Comparison of ENCODE assay signal across 9 cellular contexts in the genomic region with DNA sequence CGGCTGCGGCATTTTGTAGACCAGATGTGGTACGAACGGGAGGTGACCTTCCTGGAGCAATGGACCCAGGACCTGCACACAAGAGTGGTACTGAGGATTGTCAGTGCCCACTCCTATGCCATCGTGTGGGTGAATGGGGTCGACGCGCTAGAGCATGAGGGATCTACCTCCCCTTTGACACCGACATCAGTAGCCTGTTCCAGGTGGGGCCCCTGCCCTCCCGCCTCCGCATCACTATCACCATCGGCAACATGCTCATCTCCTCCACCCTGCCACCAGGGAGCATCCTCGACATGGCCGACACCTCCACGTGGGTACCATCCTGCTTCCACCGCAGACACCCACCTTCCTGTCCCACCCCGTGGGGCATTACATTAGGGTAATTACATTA. TPM values are rescaled to one million over a fixed set of nuclear protein-coding genes. Genes with fewer than 3 reads are reported as not detected.
DNase-seq lines count a peak whose midpoint lies in the region; ATAC-seq, FAIRE-seq and TF ChIP-seq lines count a peak whose summit lies in the region.
"Had no signal": no experiment of that assay in that cellular context is flagged by ENCODE, and none has a peak within 500 bp of the region (broad histone marks: within the 10 kb centered on the region; RNA-seq: fewer than 3 reads in every experiment).

No MANE protein-coding gene starts in this region.

- peak; percentile 15 for DNase-seq in NCI-H345 (lab: John Stamatoyannopoulos, UW)
- no peak for DNase-seq in NCI-H345 treated with DMSO at 0.1 percent for 48 hours (lab: John Stamatoyannopoulos, UW; ENCODE audit: unreplicated experiment)
- peak; percentile 17 for DNase-seq in NCI-H510A treated with DMSO at 0.1 percent for 48 hours (lab: John Stamatoyannopoulos, UW)
- no peak for DNase-seq in GM12878 (ENCODE audit: low read depth, low spot score)
- no peak for DNase-seq in transverse colon
- no peak for DNase-seq in NCI-H2196 (lab: John Stamatoyannopoulos, UW; ENCODE audit: unreplicated experiment)
- DNase-seq in nucleus accumbens (lab: John Stamatoyannopoulos, UW): no peak

- no peak for TF ChIP-seq RAD21 in GM12878 (IDR thresholded peaks at IDR 0.05; ENCODE audit: insufficient read depth, low read depth, low read length)

- no peak for TF ChIP-seq EP300 in GM12878 (IDR thresholded peaks at IDR 0.05; ENCODE audit: borderline replicate concordance in 1 of 2, control insufficient read depth in 1 of 2, low read depth in 2 of 2, low read length in 2 of 2)
- no peak for TF ChIP-seq EP300 in transverse colon (IDR thresholded peaks at IDR 0.05; ENCODE audit: low read depth)

- H3K9me3 ChIP-seq in GM12878 (replicated peaks; ENCODE audit: control insufficient read depth, insufficient read depth, low read length) (no peaks in the 10 kb centered on the region), mesodermal cell (ENCODE audit: control insufficient read depth, low read length) (no peaks in the 10 kb centered on the region), transverse colon (no peaks in the 10 kb centered on the region)

- H3K4me1 ChIP-seq in GM12878 (ENCODE audit: control insufficient read depth, insufficient read depth, low read length) (peaks cover 14% of the 10 kb centered on the region), mesodermal cell (ENCODE audit: control insufficient read depth, insufficient read depth, low read length, poor library complexity, severe bottlenecking) (no peaks in the 10 kb centered on the region), transverse colon (peaks cover 0 to 12% (median 5%) of the 10 kb centered on the region in 4 donors)

- 87% methylated on average over 17 of the region's 17 CpGs for WGBS in GM12878 (ENCODE audit: insufficient coverage, insufficient replicate concordance, low lambda C conversion rate, missing lambda C conversion rate)
- WGBS in mesodermal cell (ENCODE audit: insufficient coverage in 2 of 2), 2 experiments: 75 to 89% methylated on average over 11 to 12 of the region's 17 CpGs
- 70 to 89% methylated on average over 6 to 17 of the region's 17 CpGs for WGBS in transverse colon (ENCODE audit: low coverage in 1 of 2), 2 donors

- H3K9ac ChIP-seq in GM12878 (ENCODE audit: control insufficient read depth, insufficient read depth, low read length): peak overlapping the region; percentile 66; the same call in 1 of the 2 replicates

- no TSS peak for BruUV-seq in GM12878 (replicated peaks; lab: Mats Ljungman, UMichigan)

- H4K20me1 ChIP-seq in GM12878 (ENCODE audit: control insufficient read depth, insufficient read depth): no peaks in the 10 kb centered on the region

- in situ Hi-C loops in GM12878 (cut with MboI): loop anchor here (25.0 kb wide), 1 partner anchor 353 kb away; the partner anchor contains the start of gene GYPE
- in situ Hi-C loops in transverse colon (cut with MboI; ENCODE audit: low pct_ligation_motif_present in 1 of 4, low pct_unique_long_range_greater_than_20kb in 1 of 4, low sequenced_read_pairs in 3 of 4): no loop called here

- H3K27ac ChIP-seq in GM12878 (ENCODE audit: control insufficient read depth, insufficient read depth): no peak overlapping the region
- H3K27ac ChIP-seq in mesodermal cell (ENCODE audit: low read depth, low read length, severe bottlenecking): no peak overlapping the region
- peak overlapping the region in 3 of 4 donors; percentile 41 to 69 (median 61) for H3K27ac ChIP-seq in transverse colon
- H3K27ac ChIP-seq: C4-2B had no signal

- RAD21 ChIA-PET in GM12878 (lab: Charles Lee; ENCODE audit: unreplicated experiment): interaction anchor here (1.1 to 2.1 kb wide), 2 partner anchors 182 to 421 kb away, joined by 4 to 7 read pairs; no protein-coding TSS in a partner anchor

- SMC1A ChIA-PET in GM12878 (lab: Charles Lee; ENCODE audit: uncharacterized antibody, unreplicated experiment): interaction anchor here (1.7 kb wide), 1 partner anchor 12 kb away, joined by 5 read pairs; no protein-coding TSS in a partner anchor

- H3K36me3 ChIP-seq in GM12878 (ENCODE audit: control insufficient read depth in 2 of 2, insufficient read depth in 2 of 2, low read length in 1 of 2): no peaks in the 10 kb centered on the region; a peak in 2 of 4 replicates
- peaks cover 6% of the 10 kb centered on the region for H3K36me3 ChIP-seq in mesodermal cell (ENCODE audit: control insufficient read depth, insufficient read depth, low read length)
- no peaks in the 10 kb centered on the region for H3K36me3 ChIP-seq in transverse colon

- no peaks in the 10 kb centered on the region for H3K27me3 ChIP-seq in GM12878 (replicated peaks in 1 of 2; ENCODE audit: control insufficient read depth in 2 of 2, insufficient read depth in 2 of 2, low read length in 1 of 2)
- H3K27me3 ChIP-seq in transverse colon: no peaks in the 10 kb centered on the region

- intact Hi-C loops in GM12878 (cut with micrococcal nuclease; ENCODE audit: unreplicated experiment): loop anchor here (2.0 to 10.0 kb wide), 3 partner anchors 213 to 585 kb away; partner anchors contain the start of gene GYPA
- intact Hi-C loops in transverse colon (cut with DNase I; ENCODE audit: low total_unique reads): no loop called here

- POLR2A ChIA-PET in GM12878 (lab: Charles Lee): interaction anchor here (0.6 kb wide), 1 partner anchor 237 kb away, joined by 3 read pairs; no protein-coding TSS in a partner anchor

- ATAC-seq in GM12878: no peak

- H3K79me2 ChIP-seq in GM12878 (ENCODE audit: control insufficient read depth, insufficient read depth, low read length): no peaks in the 10 kb centered on the region

- TF ChIP-seq POLR2A in GM12878 (IDR thresholded peaks at IDR 0.05; ENCODE audit: low read depth, low read length): no peak
- no peak for TF ChIP-seq POLR2A in transverse colon (IDR thresholded peaks at IDR 0.05)

- no peak for TF ChIP-seq CTCF in GM12878 (IDR thresholded peaks at IDR 0.05 in 2 of 3, conservative IDR thresholded peaks at IDR 0.05 in 1 of 3; ENCODE audit: control insufficient read depth in 2 of 3, extremely low read depth in 1 of 3, insufficient read depth in 1 of 3, low read depth in 3 of 3, low read length in 3 of 3)
- no peak for TF ChIP-seq CTCF in transverse colon (IDR thresholded peaks at IDR 0.05)

- CTCF ChIA-PET in GM12878 (lab: Yijun Ruan, JAX): interaction anchor here (0.8 to 2.3 kb wide), 8 partner anchors 8 to 222 kb away, joined by 3 to 17 read pairs (median 4); no protein-coding TSS in a partner anchor

- peak overlapping the region; percentile 99 for H3K4me2 ChIP-seq in GM12878 (ENCODE audit: control insufficient read depth, insufficient read depth)

- no peak for FAIRE-seq in GM12878 (lab: Jason Lieb, UNC)

- peak overlapping the region; percentile 93 for H2AFZ ChIP-seq in GM12878 (ENCODE audit: control insufficient read depth, low read depth, low read length)

- H3K4me3 ChIP-seq in GM12878 (peak overlapping the region; percentile 62; the same call in 1 of the 2 replicates), mesodermal cell (ENCODE audit: extremely low read depth, insufficient read depth, low read length, poor library complexity, severe bottlenecking) (peak overlapping the region; percentile 38), transverse colon (peak overlapping the region; percentile 11 to 63 (median 50))

TF ChIP-seq in GM12878, 131 proteins besides CTCF, POLR2A, EP300 and RAD21:
- TF ChIP-seq EGR1 (IDR thresholded peaks at IDR 0.05; ENCODE audit: borderline replicate concordance in 1 of 2, low read depth in 2 of 2, low read length in 2 of 2): no peak
- no peak for TF ChIP-seq MTA2 (IDR thresholded peaks at IDR 0.05; ENCODE audit: low read depth)
- TF ChIP-seq, protein P1, sequence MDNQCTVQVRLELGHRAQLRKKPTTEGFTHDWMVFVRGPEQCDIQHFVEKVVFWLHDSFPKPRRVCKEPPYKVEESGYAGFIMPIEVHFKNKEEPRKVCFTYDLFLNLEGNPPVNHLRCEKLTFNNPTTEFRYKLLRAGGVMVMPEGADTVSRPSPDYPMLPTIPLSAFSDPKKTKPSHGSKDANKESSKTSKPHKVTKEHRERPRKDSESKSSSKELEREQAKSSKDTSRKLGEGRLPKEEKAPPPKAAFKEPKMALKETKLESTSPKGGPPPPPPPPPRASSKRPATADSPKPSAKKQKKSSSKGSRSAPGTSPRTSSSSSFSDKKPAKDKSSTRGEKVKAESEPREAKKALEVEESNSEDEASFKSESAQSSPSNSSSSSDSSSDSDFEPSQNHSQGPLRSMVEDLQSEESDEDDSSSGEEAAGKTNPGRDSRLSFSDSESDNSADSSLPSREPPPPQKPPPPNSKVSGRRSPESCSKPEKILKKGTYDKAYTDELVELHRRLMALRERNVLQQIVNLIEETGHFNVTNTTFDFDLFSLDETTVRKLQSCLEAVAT (IDR thresholded peaks at IDR 0.05): 0 out of 2 replicates have a peak, but pooled peaks have one; percentile 34

RNA-seq across cellular contexts. Expression of gene SMARCA5, which starts 46.2 kb away (rescaled TPM):
- total RNA-seq in GM12878 (2013; cell fraction: nucleolus; rRNA removed): 73.6 and 76.6 TPM in 2 replicates
- 29.1 and 37.3 TPM in 2 replicates for total RNA-seq in GM12878 (2014; rRNA removed)
- 56.8 and 58.7 TPM in 2 replicates for total RNA-seq in GM12878 (2014; rRNA removed; fragmentation: Illumina TruSeq; extraction: Trizol)
- 47.0 and 49.6 TPM in 2 replicates for total RNA-seq in GM12878 (2021)
- polyA plus RNA-seq in GM12878 (2011; ENCODE audit: low read depth): 31.4 TPM
- polyA plus RNA-seq in GM12878 (2011; rRNA removed): 29.7 and 57.6 TPM in 2 replicates
- polyA plus RNA-seq in GM12878 (2011; cell fraction: cytosol; rRNA removed): 11.8 and 12.7 TPM in 2 replicates
- 18.1 and 19.5 TPM in 2 replicates for polyA plus RNA-seq in GM12878 (2011; cell fraction: nucleus; rRNA removed)
- 30.3 and 37.2 TPM in 2 replicates for polyA plus RNA-seq in GM12878 (2012)
- 42.7 and 52.6 TPM in 2 replicates for polyA plus RNA-seq in GM12878 (2014; fragmentation: Illumina TruSeq; extraction: Trizol)
- polyA plus RNA-seq in GM12878 (2014; fragmentation: Nextera tagmentation; extraction: Ambion mirVana): 10 to 100 TPM; 21.7 to 32.2 TPM
- 23.1 and 26.8 TPM in 2 replicates for polyA plus RNA-seq in GM12878 (2014; rRNA removed)
- polyA plus RNA-seq in GM12878 (2016; fragmentation: Nextera tagmentation; extraction: Ambion mirVana): 10 to 100 TPM; 65.4 to 69.6 TPM
- polyA minus RNA-seq in GM12878 (2011; rRNA and poly(A)+ RNA removed): 23.3 and 32.7 TPM in 2 replicates
- polyA minus RNA-seq in GM12878 (2011; cell fraction: cytosol; rRNA and poly(A)+ RNA removed): 21.5 and 24.2 TPM in 2 replicates
- 25.3 and 33.4 TPM in 2 replicates for polyA minus RNA-seq in GM12878 (2011; cell fraction: nucleus; rRNA and poly(A)+ RNA removed)
- 73.7 TPM for polyA plus RNA-seq in mesodermal cell (2013, experiment 1 of 2)
- polyA plus RNA-seq in mesodermal cell (2013, experiment 2 of 2): 114 TPM
- total RNA-seq in transverse colon: 10 to 100 TPM; 12.3 to 44.1 (median 29.8) TPM

Comparison
In these comparisons a context has a peak if more than half of its experiments do, and no peak if none do; other contexts are left out.
1. DNase-seq: peak in NCI-H345 (single experiment) and NCI-H510A treated with DMSO at 0.1 percent for 48 hours (single experiment); none in NCI-H345 treated with DMSO at 0.1 percent for 48 hours (single experiment), GM12878 (single experiment), transverse colon (single experiment), NCI-H2196 (single experiment) and nucleus accumbens (0 of 56).
2. H3K27ac ChIP-seq: peak in transverse colon (3 of 4); none in GM12878 (single experiment) and mesodermal cell (single experiment).
3. Peak in every context shown above with its lines, with median percentiles within 50 percentile points of each other: H3K4me3 ChIP-seq.